8 cellular contexts compared by ENCODE assay signal in genomic region chr11:64759722-64760719, GRCh38.
DNase-seq lines count a peak whose midpoint lies in the region; ATAC-seq lines count a peak whose summit lies in the region.

Gene PYGM, minus strand, starts transcription at chr11:64759974. Its CDS starts 76 bp downstream, at chr11:64759898.

- peaks cover 63% of the 10 kb centered on the region for H3K36me3 Mint-ChIP-seq in stimulated activated effector memory CD8-positive, alpha-beta T cell treated with anti-CD3 and anti-CD28 coated beads, Interleukin-12 subunit alpha, Interleukin-12 subunit beta, amount 100 ng/mL, for 72 hours

- peaks cover 56% of the 10 kb centered on the region for H3K4me1 Mint-ChIP-seq in stimulated activated effector memory CD8-positive, alpha-beta T cell treated with anti-CD3 and anti-CD28 coated beads, Interleukin-12 subunit alpha, Interleukin-12 subunit beta, amount 100 ng/mL, for 72 hours

- H3K4me3 Mint-ChIP-seq in stimulated activated effector memory CD8-positive, alpha-beta T cell treated with anti-CD3 and anti-CD28 coated beads, Interleukin-12 subunit alpha, Interleukin-12 subunit beta, amount 100 ng/mL, for 72 hours, result no peak within 1 kb of the TSS

- DNase-seq in amniotic epithelial cell (ENCODE audit: low read depth) (peak; percentile 86), iPS-NIHi11 (ENCODE audit: low spot score) (peak; percentile 89), NAMALWA (ENCODE audit: low spot score) (no peak), NCI-H2171 treated with DMSO at 0.1 percent for 48 hours (lab: John Stamatoyannopoulos, UW) (no peak)
- no peak for DNase-seq in stimulated activated effector memory CD8-positive, alpha-beta T cell treated with anti-CD3 and anti-CD28 coated beads, Interleukin-12 subunit alpha, Interleukin-12 subunit beta, amount 100 ng/mL, for 72 hours (ENCODE audit: low spot score in 2 of 2)

- H3K36me3 ChIP-seq in KOPT-K1 (ENCODE audit: insufficient read depth, low read length), result peaks cover 43% of the 10 kb centered on the region

- ATAC-seq in stimulated activated effector memory CD8-positive, alpha-beta T cell treated with anti-CD3 and anti-CD28 coated beads, Interleukin-12 subunit alpha, Interleukin-12 subunit beta, amount 100 ng/mL, for 72 hours, result peak; percentile 3
- ATAC-seq in GM21786 (IDR thresholded peaks at IDR 0.05; ENCODE audit: unreplicated experiment) (no peak), HG02870 (IDR thresholded peaks at IDR 0.05; ENCODE audit: unreplicated experiment) (no peak)

- no peaks in the 10 kb centered on the region for H3K9me3 ChIP-seq in KOPT-K1 (ENCODE audit: insufficient read depth, low read length, poor library complexity, severe bottlenecking)

- H3K27ac ChIP-seq in KOPT-K1 (ENCODE audit: low read depth, low read length, poor library complexity, severe bottlenecking), result peak within 1 kb of the TSS; percentile 0

- H3K27ac Mint-ChIP-seq in stimulated activated effector memory CD8-positive, alpha-beta T cell treated with anti-CD3 and anti-CD28 coated beads, Interleukin-12 subunit alpha, Interleukin-12 subunit beta, amount 100 ng/mL, for 72 hours, result peak within 1 kb of the TSS; percentile 97

- H3K9me3 Mint-ChIP-seq in stimulated activated effector memory CD8-positive, alpha-beta T cell treated with anti-CD3 and anti-CD28 coated beads, Interleukin-12 subunit alpha, Interleukin-12 subunit beta, amount 100 ng/mL, for 72 hours, result no peaks in the 10 kb centered on the region

Comparison
In these comparisons a context has a peak if more than half of its experiments do, and no peak if none do; other contexts are left out.
1. DNase-seq: peak in amniotic epithelial cell (single experiment) and iPS-NIHi11 (single experiment); none in stimulated activated effector memory CD8-positive, alpha-beta T cell treated with anti-CD3 and anti-CD28 coated beads, Interleukin-12 subunit alpha, Interleukin-12 subunit beta, amount 100 ng/mL, for 72 hours (0 of 2), NAMALWA (single experiment) and NCI-H2171 treated with DMSO at 0.1 percent for 48 hours (single experiment).